19 cellular contexts compared by ENCODE assay signal in genomic region chr9:86602715-86603114, GRCh38.
"Had no signal": no experiment of that assay in that cellular context is flagged by ENCODE, and none has a peak within 500 bp of the region (broad histone marks: within the 10 kb centered on the region; RNA-seq: fewer than 3 reads in every experiment).

No MANE protein-coding gene starts in this region.

- H3K27ac ChIP-seq: right atrium auricular region, skin epidermis, tibial nerve had no signal

- H3K4me1 Mint-ChIP-seq: activated T-helper 17 cell treated with anti-CD3 and anti-CD28 coated beads, Interleukin-2, amount 50 U/mL, for 72 hours; naive thymus-derived CD4-positive, alpha-beta T cell had no signal

- H3K4me3 ChIP-seq: lung, mucosa of descending colon, right atrium auricular region, skin epidermis, tibial nerve had no signal

- H3K9me3 ChIP-seq: mucosa of descending colon, right atrium auricular region, tibial nerve had no signal

- ATAC-seq: activated CD4-positive, CD25-positive, alpha-beta regulatory T cell treated with anti-CD3 and anti-CD28 coated beads, Interleukin-2, amount 50 U/mL, for 24 hours; activated T-helper 17 cell treated with anti-CD3 and anti-CD28 coated beads, Interleukin-2, amount 50 U/mL, for 72 hours; foreskin keratinocyte; left cardiac atrium; mucosa of descending colon; naive thymus-derived CD4-positive, alpha-beta T cell had no signal

- H3K36me3 ChIP-seq: right atrium auricular region, tibial nerve had no signal

- DNase-seq: activated CD4-positive, alpha-beta T cell treated with anti-CD3 and anti-CD28 coated beads, Interleukin-2, amount 50 U/mL, for 4 hours; activated naive CD4-positive, alpha-beta T cell treated with Interleukin-2 at 50 U/mL for 16 hours; activated T-cell treated with anti-CD3 and anti-CD28 coated beads for 4 hours; anterior cingulate cortex; effector CD8-positive, alpha-beta T cell; head of caudate nucleus; left cardiac atrium; mucosa of descending colon; naive thymus-derived CD4-positive, alpha-beta T cell; stimulated activated CD4-positive, alpha-beta T cell treated with anti-CD3 and anti-CD28 coated beads, Interleukin-4, amount 100 ng/mL, for 24 hours; stimulated activated naive CD4-positive, alpha-beta T cell; SW 1271 had no signal

- H3K27me3 ChIP-seq: foreskin keratinocyte, right atrium auricular region, tibial nerve had no signal

- H3K9me3 Mint-ChIP-seq: activated T-helper 17 cell treated with anti-CD3 and anti-CD28 coated beads, Interleukin-2, amount 50 U/mL, for 72 hours had no signal

- H3K36me3 Mint-ChIP-seq: naive thymus-derived CD4-positive, alpha-beta T cell had no signal

- H3K27ac Mint-ChIP-seq: activated T-helper 17 cell treated with anti-CD3 and anti-CD28 coated beads, Interleukin-2, amount 50 U/mL, for 72 hours; naive thymus-derived CD4-positive, alpha-beta T cell had no signal

- H3K4me3 Mint-ChIP-seq: activated T-helper 17 cell treated with anti-CD3 and anti-CD28 coated beads, Interleukin-2, amount 50 U/mL, for 72 hours; naive thymus-derived CD4-positive, alpha-beta T cell had no signal
